In the genomic region with DNA sequence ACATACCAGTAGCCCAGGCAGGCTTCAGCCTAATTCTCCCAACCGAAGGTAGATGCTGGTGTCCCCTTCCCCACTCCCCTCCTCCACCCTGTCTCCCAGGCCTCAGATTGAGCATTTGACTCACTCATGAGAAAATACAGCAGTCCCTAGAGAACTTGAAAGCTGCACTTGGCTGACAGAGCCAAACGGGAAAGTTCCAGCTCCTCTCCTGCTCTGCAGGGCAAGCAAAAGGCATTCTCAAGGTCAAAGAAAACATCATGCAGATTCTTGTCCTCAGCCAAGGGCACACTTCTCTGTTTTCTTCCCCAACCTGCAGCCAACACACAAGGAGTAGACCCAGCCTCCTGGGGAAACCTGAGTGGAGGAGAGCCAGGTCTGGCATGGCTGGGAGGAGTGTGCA, we compare ENCODE assay signal across 17 cellular contexts.
DNase-seq lines count a peak whose midpoint lies in the region; ATAC-seq, FAIRE-seq and TF ChIP-seq lines count a peak whose summit lies in the region.
"Had no signal": no experiment of that assay in that cellular context is flagged by ENCODE, and none has a peak within 500 bp of the region (broad histone marks: within the 10 kb centered on the region; RNA-seq: fewer than 3 reads in every experiment).

No MANE protein-coding gene starts in this region.

- H3K27me3 Mint-ChIP-seq in CD8-positive, alpha-beta memory T cell: peaks cover 0 to 2% of the 10 kb centered on the region in 2 donors
- H3K27me3 Mint-ChIP-seq in astrocyte (ENCODE audit: low read depth, unreplicated experiment) (peaks cover 21% of the 10 kb centered on the region), nephron (ENCODE audit: low read depth) (no peaks in the 10 kb centered on the region)
- H3K27me3 Mint-ChIP-seq: stimulated activated naive CD8-positive, alpha-beta T cell treated with anti-CD3 and anti-CD28 coated beads, Interleukin-15, Interleukin-2, amounts not matched to agents 100 ng/mL and 50 ng/mL, for 24 hours had no signal

- peak overlapping the region in 1 of 7 donors; percentile 75 for H3K4me3 Mint-ChIP-seq in CD8-positive, alpha-beta memory T cell
- H3K4me3 Mint-ChIP-seq in astrocyte (ENCODE audit: unreplicated experiment) (no peak overlapping the region), nephron (peak overlapping the region; percentile 13 to 20 (median 15))
- H3K4me3 Mint-ChIP-seq: stimulated activated naive CD8-positive, alpha-beta T cell treated with anti-CD3 and anti-CD28 coated beads, Interleukin-15, Interleukin-2, amounts not matched to agents 100 ng/mL and 50 ng/mL, for 24 hours had no signal

- peak overlapping the region in 7 of 8 donors; percentile 48 to 85 (median 67) for H3K27ac Mint-ChIP-seq in CD8-positive, alpha-beta memory T cell
- peak overlapping the region; percentile 26 for H3K27ac Mint-ChIP-seq in astrocyte (ENCODE audit: unreplicated experiment)
- H3K27ac Mint-ChIP-seq in nephron: peak overlapping the region; percentile 96 to 99 (median 97)
- H3K27ac Mint-ChIP-seq: stimulated activated naive CD8-positive, alpha-beta T cell treated with anti-CD3 and anti-CD28 coated beads, Interleukin-15, Interleukin-2, amounts not matched to agents 100 ng/mL and 50 ng/mL, for 24 hours had no signal

- H3K4me1 Mint-ChIP-seq in CD8-positive, alpha-beta memory T cell: peaks cover 67 to 94% (median 80%) of the 10 kb centered on the region in 3 donors
- H3K4me1 Mint-ChIP-seq in astrocyte (ENCODE audit: low read depth, unreplicated experiment): peaks cover 50% of the 10 kb centered on the region
- H3K4me1 Mint-ChIP-seq in nephron: peaks cover 84% of the 10 kb centered on the region

- TF ChIP-seq CTCF in astrocyte (IDR thresholded peaks at IDR 0.05; ENCODE audit: insufficient read depth, low read depth, low read length) (no peak), nephron (IDR thresholded peaks at IDR 0.05; ENCODE audit: unreplicated experiment in 3 of 3) (no peak)

- CTCF ChIA-PET in CD8-positive, alpha-beta memory T cell (lab: Charles Lee): interaction anchor here (1.0 to 2.7 kb wide), 3 partner anchors 125 to 167 kb away, joined by 4 to 13 read pairs (median 7); no protein-coding TSS in a partner anchor

- POLR2A ChIA-PET in CD8-positive, alpha-beta memory T cell (lab: Charles Lee): no interaction called here

- H3K36me3 ChIP-seq in ACC112 (ENCODE audit: insufficient read depth, low read length): no peaks in the 10 kb centered on the region
- H3K36me3 ChIP-seq in CD8-positive, alpha-beta memory T cell (ENCODE audit: insufficient read depth, low read length): no peaks in the 10 kb centered on the region
- H3K36me3 ChIP-seq in astrocyte (ENCODE audit: insufficient read depth, low read length): no peaks in the 10 kb centered on the region
- no peaks in the 10 kb centered on the region for H3K36me3 ChIP-seq in H7 (replicated peaks; ENCODE audit: control insufficient read depth, insufficient read depth, low read length)
- H3K36me3 ChIP-seq: cardiac muscle cell, HAP-1, prostate gland had no signal

- no peaks in the 10 kb centered on the region for H4K20me1 ChIP-seq in astrocyte (ENCODE audit: insufficient read depth, low read length)

- H3K4me1 ChIP-seq in ACC112 (ENCODE audit: control insufficient read depth, insufficient read depth, low read length, unreplicated experiment): peaks cover 30% of the 10 kb centered on the region
- peaks cover 56% of the 10 kb centered on the region for H3K4me1 ChIP-seq in CD8-positive, alpha-beta memory T cell (ENCODE audit: insufficient read depth, low read length)
- peaks cover 11% of the 10 kb centered on the region for H3K4me1 ChIP-seq in astrocyte (ENCODE audit: insufficient read depth, low read length)
- H3K4me1 ChIP-seq: prostate gland had no signal

- no peak for DNase-seq in CD8-positive, alpha-beta memory T cell
- DNase-seq in astrocyte (ENCODE audit: low read depth) (no peak), NCI-H748 treated with DMSO at 0.1 percent for 48 hours (lab: John Stamatoyannopoulos, UW) (no peak), H7 (no peak)
- DNase-seq: activated naive CD4-positive, alpha-beta T cell treated with Interleukin-2 at 50 U/mL for 16 hours; DND-41; NCI-H446 treated with DMSO at 0.1 percent for 48 hours had no signal

- H3K9ac ChIP-seq in astrocyte (ENCODE audit: low read length): no peak overlapping the region

- no peak for FAIRE-seq in astrocyte (lab: Jason Lieb, UNC)
- FAIRE-seq: islet of Langerhans had no signal

- peak overlapping the region; percentile 85; the same call in 1 of the 2 replicates for H3K27ac ChIP-seq in ACC112 (ENCODE audit: low read depth, low read length)
- no peak overlapping the region for H3K27ac ChIP-seq in CD8-positive, alpha-beta memory T cell (ENCODE audit: low read depth, low read length)
- no peak overlapping the region for H3K27ac ChIP-seq in astrocyte (ENCODE audit: low read depth, low read length)
- H3K27ac ChIP-seq: cardiac muscle cell, prostate gland had no signal

- H3K9me3 Mint-ChIP-seq in CD8-positive, alpha-beta memory T cell: no peaks in the 10 kb centered on the region
- no peaks in the 10 kb centered on the region for H3K9me3 Mint-ChIP-seq in astrocyte (ENCODE audit: unreplicated experiment)
- no peaks in the 10 kb centered on the region for H3K9me3 Mint-ChIP-seq in nephron
- H3K9me3 Mint-ChIP-seq: IgD-negative memory B cell; stimulated activated naive CD8-positive, alpha-beta T cell treated with anti-CD3 and anti-CD28 coated beads, Interleukin-15, Interleukin-2, amounts not matched to agents 100 ng/mL and 50 ng/mL, for 24 hours had no signal

- H2AFZ ChIP-seq in ACC112 (ENCODE audit: low read length, unreplicated experiment) (no peak overlapping the region), astrocyte (ENCODE audit: low read depth, low read length) (no peak overlapping the region)

- no peak for ATAC-seq in GM21786 (IDR thresholded peaks at IDR 0.05; ENCODE audit: unreplicated experiment)
- no peak for ATAC-seq in GM19455 (IDR thresholded peaks at IDR 0.05; ENCODE audit: unreplicated experiment)

- no peaks in the 10 kb centered on the region for H3K9me3 ChIP-seq in CD8-positive, alpha-beta memory T cell (ENCODE audit: low read length)
- H3K9me3 ChIP-seq in astrocyte (ENCODE audit: insufficient read depth, low read depth, low read length): no peaks in the 10 kb centered on the region
- H3K9me3 ChIP-seq: HAP-1, prostate gland had no signal

- H3K4me3 ChIP-seq in ACC112 (ENCODE audit: low read depth, low read length): no peak overlapping the region
- H3K4me3 ChIP-seq in CD8-positive, alpha-beta memory T cell (ENCODE audit: low read length): no peak overlapping the region
- no peak overlapping the region for H3K4me3 ChIP-seq in astrocyte (ENCODE audit: insufficient read depth, low read depth, low read length)
- H3K4me3 ChIP-seq in H7 (ENCODE audit: insufficient read depth, low read depth, low read length): no peak overlapping the region
- H3K4me3 ChIP-seq: cardiac muscle cell, HAP-1, prostate gland had no signal

- H3K27me3 ChIP-seq in ACC112 (ENCODE audit: insufficient read depth, low read length): no peaks in the 10 kb centered on the region
- no peaks in the 10 kb centered on the region for H3K27me3 ChIP-seq in CD8-positive, alpha-beta memory T cell (ENCODE audit: insufficient read depth, low read length, poor library complexity, severe bottlenecking)
- H3K27me3 ChIP-seq in astrocyte (ENCODE audit: insufficient read depth, low read length): no peaks in the 10 kb centered on the region
- no peaks in the 10 kb centered on the region for H3K27me3 ChIP-seq in H7 (ENCODE audit: control insufficient read depth, insufficient read depth, low read length)
- H3K27me3 ChIP-seq: cardiac muscle cell had no signal

- no peaks in the 10 kb centered on the region for H3K36me3 Mint-ChIP-seq in CD8-positive, alpha-beta memory T cell
- H3K36me3 Mint-ChIP-seq in astrocyte (ENCODE audit: low read depth, unreplicated experiment) (no peaks in the 10 kb centered on the region), nephron (ENCODE audit: low read depth) (no peaks in the 10 kb centered on the region)

- H3K4me2 ChIP-seq in astrocyte (ENCODE audit: low read length): no peak overlapping the region

- H3K79me2 ChIP-seq in ACC112 (ENCODE audit: control insufficient read depth, insufficient read depth, low read length, unreplicated experiment) (no peaks in the 10 kb centered on the region), astrocyte (ENCODE audit: insufficient read depth, low read length) (no peaks in the 10 kb centered on the region)

Comparison
In these comparisons a context has a peak if more than half of its experiments do, and no peak if none do; other contexts are left out.
1. H3K27ac Mint-ChIP-seq: peak in every context shown above with its lines; median percentile 97 in nephron; 67 in CD8-positive, alpha-beta memory T cell; 26 in astrocyte.